ENCODE assay signal across 8 cellular contexts in genomic region chr17:71085238-71086033, GRCh38.
DNase-seq lines count a peak whose midpoint lies in the region; ATAC-seq lines count a peak whose summit lies in the region.

No MANE protein-coding gene starts in this region.

- H3K4me3 Mint-ChIP-seq in activated T-helper 2 cell treated with anti-CD3 and anti-CD28 coated beads, Interferon-gamma antibody, Interleukin-2, Interleukin-4, amounts not matched to agents 10 μg/mL and 5 μg/mL and 100 μg/mL, durations not matched to agents 14 hours and 24 hours and 36 hours (ENCODE audit: low read depth): no peak overlapping the region

- H3K27me3 Mint-ChIP-seq in activated T-helper 2 cell treated with anti-CD3 and anti-CD28 coated beads, Interferon-gamma antibody, Interleukin-2, Interleukin-4, amounts not matched to agents 10 μg/mL and 5 μg/mL and 100 μg/mL, durations not matched to agents 14 hours and 24 hours and 36 hours (ENCODE audit: low read depth): no peaks in the 10 kb centered on the region

- peak; percentile 57 for ATAC-seq in left colon
- ATAC-seq in GM21717 (IDR thresholded peaks at IDR 0.05; ENCODE audit: unreplicated experiment): no peak

- H3K9me3 Mint-ChIP-seq in activated T-helper 2 cell treated with anti-CD3 and anti-CD28 coated beads, Interferon-gamma antibody, Interleukin-2, Interleukin-4, amounts not matched to agents 10 μg/mL and 5 μg/mL and 100 μg/mL, durations not matched to agents 14 hours and 24 hours and 36 hours: peaks cover 13% of the 10 kb centered on the region

- no peaks in the 10 kb centered on the region for H3K4me1 Mint-ChIP-seq in activated T-helper 2 cell treated with anti-CD3 and anti-CD28 coated beads, Interferon-gamma antibody, Interleukin-2, Interleukin-4, amounts not matched to agents 10 μg/mL and 5 μg/mL and 100 μg/mL, durations not matched to agents 14 hours and 24 hours and 36 hours (ENCODE audit: low read depth)

- no peak overlapping the region for H3K27ac Mint-ChIP-seq in activated T-helper 2 cell treated with anti-CD3 and anti-CD28 coated beads, Interferon-gamma antibody, Interleukin-2, Interleukin-4, amounts not matched to agents 10 μg/mL and 5 μg/mL and 100 μg/mL, durations not matched to agents 14 hours and 24 hours and 36 hours

- DNase-seq in DMS153 (lab: John Stamatoyannopoulos, UW): peak; percentile 34
- peak; percentile 36 for DNase-seq in HK-2 (ENCODE audit: unreplicated experiment)
- peak; percentile 7 for DNase-seq in SKM-1 (lab: John Stamatoyannopoulos, UW; ENCODE audit: unreplicated experiment)
- peak in 1 of 2 donors; percentile 37 for DNase-seq in left colon
- DNase-seq in SIG-M5 (lab: John Stamatoyannopoulos, UW): no peak
- DNase-seq in activated T-helper 2 cell treated with anti-CD3 and anti-CD28 coated beads, Interferon-gamma antibody, Interleukin-2, Interleukin-4, amounts not matched to agents 10 μg/mL and 5 μg/mL and 100 μg/mL, durations not matched to agents 14 hours and 24 hours and 36 hours (ENCODE audit: low spot score): no peak
- no peak for DNase-seq in activated T-cell treated with anti-CD3 and anti-CD28 coated beads for 4 hours

- intact Hi-C loops in left colon (cut with DNase I, micrococcal nuclease): no loop called here
- intact Hi-C loops in activated T-helper 2 cell treated with anti-CD3 and anti-CD28 coated beads, Interferon-gamma antibody, Interleukin-2, Interleukin-4, amounts not matched to agents 10 μg/mL and 5 μg/mL and 100 μg/mL, durations not matched to agents 14 hours and 24 hours and 36 hours (cut with micrococcal nuclease): no loop called here

- H3K36me3 Mint-ChIP-seq in activated T-helper 2 cell treated with anti-CD3 and anti-CD28 coated beads, Interferon-gamma antibody, Interleukin-2, Interleukin-4, amounts not matched to agents 10 μg/mL and 5 μg/mL and 100 μg/mL, durations not matched to agents 14 hours and 24 hours and 36 hours (ENCODE audit: low read depth): no peaks in the 10 kb centered on the region

Comparison
In these comparisons a context has a peak if more than half of its experiments do, and no peak if none do; other contexts are left out.
1. DNase-seq: peak in DMS153 (single experiment), HK-2 (single experiment) and SKM-1 (single experiment); none in SIG-M5 (single experiment), activated T-helper 2 cell treated with anti-CD3 and anti-CD28 coated beads, Interferon-gamma antibody, Interleukin-2, Interleukin-4, amounts not matched to agents 10 μg/mL and 5 μg/mL and 100 μg/mL, durations not matched to agents 14 hours and 24 hours and 36 hours (single experiment) and activated T-cell treated with anti-CD3 and anti-CD28 coated beads for 4 hours (single experiment).